In genomic region chr2:174014021-174014698, GRCh38 we compare ENCODE assay signal across 11 cellular contexts. TPM values are rescaled to one million over a fixed set of nuclear protein-coding genes. Genes with fewer than 3 reads are reported as not detected.
DNase-seq lines count a peak whose midpoint lies in the region; ATAC-seq and TF ChIP-seq lines count a peak whose summit lies in the region.
"Had no signal": no experiment of that assay in that cellular context is flagged by ENCODE, and none has a peak within 500 bp of the region (broad histone marks: within the 10 kb centered on the region; RNA-seq: fewer than 3 reads in every experiment).

No MANE protein-coding gene starts in this region.

- intact Hi-C loops in CD14-positive monocyte (cut with micrococcal nuclease) (no loop called here), sigmoid colon (cut with DNase I) (no loop called here)

- H3K4me1 Mint-ChIP-seq in CD14-positive monocyte = peaks cover 72% of the 10 kb centered on the region

- peak overlapping the region; percentile 91 to 97 (median 96) for H3K27ac Mint-ChIP-seq in CD14-positive monocyte

- DNase-seq in CD14-positive monocyte (ENCODE audit: low spot score) = no peak
- no peak for DNase-seq in SJCRH30
- DNase-seq in hepatocyte (ENCODE audit: low spot score) = no peak
- DNase-seq in sigmoid colon = no peak
- no peak for DNase-seq in stimulated activated CD4-positive, alpha-beta T cell treated with anti-CD3 and anti-CD28 coated beads, Interleukin-2, amount 100 ng/mL, for 24 hours
- no peak for DNase-seq in kidney tubule cell (ENCODE audit: low spot score)
- DNase-seq: activated CD4-positive, CD25-positive, alpha-beta regulatory T cell; CD4-positive, CD25-positive, alpha-beta regulatory T cell; stimulated activated CD4-positive, alpha-beta T cell treated with anti-CD3 and anti-CD28 coated beads, Interleukin-15, amount 100 ng/mL, for 24 hours had no signal

- H3K27me3 Mint-ChIP-seq in CD14-positive monocyte (ENCODE audit: low read depth in 3 of 3) = no peaks in the 10 kb centered on the region

- H2AFZ ChIP-seq in hepatocyte = no peak overlapping the region

- H3K4me3 ChIP-seq in SJCRH30 = no peak overlapping the region
- no peak overlapping the region for H3K4me3 ChIP-seq in hepatocyte
- no peak overlapping the region for H3K4me3 ChIP-seq in sigmoid colon

- H3K27ac ChIP-seq in SJCRH30 = peak overlapping the region; percentile 50
- peak overlapping the region; percentile 94 for H3K27ac ChIP-seq in hepatocyte
- peak overlapping the region; percentile 85 to 95 (median 93) for H3K27ac ChIP-seq in sigmoid colon

- no peak for ATAC-seq in GM21576 (IDR thresholded peaks at IDR 0.05; ENCODE audit: unreplicated experiment)
- no peak for ATAC-seq in HG03108 (IDR thresholded peaks at IDR 0.05; ENCODE audit: unreplicated experiment)

- TF ChIP-seq POLR2A in sigmoid colon (IDR thresholded peaks at IDR 0.05) = no peak

- peaks cover 3 to 12% of the 10 kb centered on the region in 2 donors for H3K36me3 Mint-ChIP-seq in CD14-positive monocyte
- H3K36me3 Mint-ChIP-seq: CD4-positive, CD25-positive, alpha-beta regulatory T cell had no signal

- TF ChIP-seq CTCF in CD14-positive monocyte (IDR thresholded peaks at IDR 0.05) = no peak
- TF ChIP-seq CTCF in hepatocyte (IDR thresholded peaks at IDR 0.05; ENCODE audit: poor library complexity) = no peak
- TF ChIP-seq CTCF in sigmoid colon (IDR thresholded peaks at IDR 0.05) = no peak

- no peak overlapping the region for H3K4me3 Mint-ChIP-seq in CD14-positive monocyte

- 84% methylated on average over 5 of the region's 5 CpGs for WGBS in hepatocyte (ENCODE audit: low lambda C conversion rate, missing lambda C conversion rate)
- 87 to 93% methylated on average over 5 of the region's 5 CpGs for WGBS in sigmoid colon, 2 donors

- no peaks in the 10 kb centered on the region for H3K79me2 ChIP-seq in hepatocyte

- no peaks in the 10 kb centered on the region for H3K9me2 ChIP-seq in hepatocyte (replicated peaks; ENCODE audit: insufficient read depth)

- TF ChIP-seq EP300 in sigmoid colon (IDR thresholded peaks at IDR 0.05) = no peak

- H3K4me1 ChIP-seq in SJCRH30 (peaks cover 27% of the 10 kb centered on the region), hepatocyte (ENCODE audit: insufficient read depth) (peaks cover 34% of the 10 kb centered on the region), sigmoid colon (peaks cover 0 to 26% (median 14%) of the 10 kb centered on the region in 4 donors)

- no peak overlapping the region for H3K4me2 ChIP-seq in hepatocyte

- no peaks in the 10 kb centered on the region for H4K20me1 ChIP-seq in hepatocyte (ENCODE audit: insufficient read depth, poor library complexity, severe bottlenecking)

- H3K27me3 ChIP-seq in SJCRH30 (no peaks in the 10 kb centered on the region), hepatocyte (no peaks in the 10 kb centered on the region), sigmoid colon (no peaks in the 10 kb centered on the region)

- H3K9me3 Mint-ChIP-seq in CD14-positive monocyte = no peaks in the 10 kb centered on the region
- H3K9me3 Mint-ChIP-seq: CD4-positive, CD25-positive, alpha-beta regulatory T cell had no signal

- H3K36me3 ChIP-seq in SJCRH30 (no peaks in the 10 kb centered on the region), hepatocyte (replicated peaks; ENCODE audit: insufficient read depth, low read depth) (no peaks in the 10 kb centered on the region), sigmoid colon (no peaks in the 10 kb centered on the region)

- no peaks in the 10 kb centered on the region for H3K9me3 ChIP-seq in SJCRH30 (replicated peaks)
- H3K9me3 ChIP-seq in hepatocyte (ENCODE audit: low read depth) = no peaks in the 10 kb centered on the region
- no peaks in the 10 kb centered on the region for H3K9me3 ChIP-seq in sigmoid colon

RNA-seq across cellular contexts. Expression of gene SP3, which starts 49.0 kb away (rescaled TPM):
- polyA plus RNA-seq in CD14-positive monocyte (10 to 100 TPM; 44.8 to 54.2 TPM), hepatocyte (37.2 and 38.6 TPM in 2 replicates), sigmoid colon (10 to 100 TPM; 24.6 to 32.4 (median 25.0) TPM)
- total RNA-seq in SJCRH30 (2014; rRNA removed; shearing (Covaris generic)) = 133 and 148 TPM in 2 replicates
- total RNA-seq in hepatocyte (110 and 133 TPM in 2 replicates), sigmoid colon (100 to 1,000 TPM in 3 of 4 donors, 10 to 100 TPM in 1; 67.9 to 120 (median 107) TPM)
